Comparison of ENCODE assay signal across 8 cellular contexts in genomic region chr12:111405149-111405855, GRCh38. TPM values are rescaled to one million over a fixed set of nuclear protein-coding genes. Genes with fewer than 3 reads are reported as not detected.
DNase-seq lines count a peak whose midpoint lies in the region; ATAC-seq and TF ChIP-seq lines count a peak whose summit lies in the region.

No MANE protein-coding gene starts in this region.

- POLR2A ChIA-PET in CD4-positive, alpha-beta memory T cell (lab: Charles Lee; ENCODE audit: partially characterized antibody), result interaction anchor here (15.0 to 22.3 kb wide), 2 partner anchors 20 to 41 kb away, joined by 258 to 683 read pairs; no protein-coding TSS in a partner anchor

- no peaks in the 10 kb centered on the region for H3K36me3 ChIP-seq in CD4-positive, alpha-beta memory T cell (ENCODE audit: insufficient read depth, low read length)
- no peaks in the 10 kb centered on the region for H3K36me3 ChIP-seq in right lobe of liver

- DNase-seq in CD4-positive, alpha-beta memory T cell, result peak; percentile 97 to 98 (median 98)
- DNase-seq in NCI-H748 treated with DMSO at 0.1 percent for 48 hours (lab: John Stamatoyannopoulos, UW) (peak; percentile 91), dermis blood vessel endothelial cell (peak; percentile 99), right lobe of liver (peak; percentile 98)
- DNase-seq in activated CD4-positive, alpha-beta T cell treated with anti-CD3 and anti-CD28 coated beads, Interleukin-2, amount 50 U/mL, for 4 hours, result peak; percentile 99
- peak; percentile 99 to 100 for DNase-seq in stimulated activated CD4-positive, alpha-beta T cell treated with anti-CD3 and anti-CD28 coated beads, Interleukin-4, amount 100 ng/mL, for 4 hours

- H3K27ac ChIP-seq in CD4-positive, alpha-beta memory T cell (ENCODE audit: low read depth, low read length), result peak overlapping the region; percentile 97
- H3K27ac ChIP-seq in right lobe of liver, result peak overlapping the region; percentile 53 to 95 (median 85)

- 2% methylated on average over 11 of the region's 59 CpGs for WGBS in right lobe of liver (ENCODE audit: insufficient coverage, low coverage, low lambda C conversion rate, missing lambda C conversion rate)

- H3K27me3 ChIP-seq in CD4-positive, alpha-beta memory T cell (ENCODE audit: insufficient read depth, low read length), result no peaks in the 10 kb centered on the region
- no peaks in the 10 kb centered on the region for H3K27me3 ChIP-seq in right lobe of liver

- intact Hi-C loops in CD4-positive, alpha-beta memory T cell (cut with micrococcal nuclease), result loop anchor here (1.0 to 2.0 kb wide), 4 partner anchors 25 to 193 kb away; partner anchors contain the start of gene ATXN2
- intact Hi-C loops in right lobe of liver (cut with DNase I), result no loop called here

- peaks cover 0 to 2% (median 0%) of the 10 kb centered on the region in 8 donors for H3K9me3 Mint-ChIP-seq in CD4-positive, alpha-beta memory T cell

- peak overlapping the region; percentile 86 to 95 (median 90) for H3K4me3 Mint-ChIP-seq in CD4-positive, alpha-beta memory T cell

- peaks cover 35 to 74% (median 52%) of the 10 kb centered on the region in 4 donors for H3K4me1 Mint-ChIP-seq in CD4-positive, alpha-beta memory T cell

- no peaks in the 10 kb centered on the region for H3K27me3 Mint-ChIP-seq in CD4-positive, alpha-beta memory T cell

- peaks cover 0 to 8% of the 10 kb centered on the region in 2 donors for H3K36me3 Mint-ChIP-seq in CD4-positive, alpha-beta memory T cell

- peak overlapping the region; percentile 92 to 98 (median 95) for H3K27ac Mint-ChIP-seq in CD4-positive, alpha-beta memory T cell

- peak; percentile 8 for TF ChIP-seq POLR2A in right lobe of liver (IDR thresholded peaks at IDR 0.05)

- peaks cover 61% of the 10 kb centered on the region for H3K4me1 ChIP-seq in CD4-positive, alpha-beta memory T cell (ENCODE audit: insufficient read depth, low read length)
- H3K4me1 ChIP-seq in right lobe of liver, result peaks cover 0 to 49% (median 4%) of the 10 kb centered on the region in 4 donors

- ATAC-seq in GM19438 (IDR thresholded peaks at IDR 0.05; ENCODE audit: low read depth, unreplicated experiment) (peak; percentile 48), HG03565 (IDR thresholded peaks at IDR 0.05; ENCODE audit: unreplicated experiment) (peak; percentile 52), right lobe of liver (peak; percentile 81 to 90 (median 88))

- peak; percentile 66 to 82 (median 72) for TF ChIP-seq CTCF in right lobe of liver (IDR thresholded peaks at IDR 0.05)

- CTCF ChIA-PET in CD4-positive, alpha-beta memory T cell (lab: Charles Lee; ENCODE audit: partially characterized antibody), result interaction anchor here (1.0 to 23.0 kb wide), 12 partner anchors 8 to 125 kb away, joined by 3 to 1282 read pairs (median 8); no protein-coding TSS in a partner anchor

- H3K4me3 ChIP-seq in CD4-positive, alpha-beta memory T cell (ENCODE audit: low read length in 2 of 2), result peak overlapping the region; percentile 29 to 90
- peak overlapping the region; percentile 71 to 89 (median 80) for H3K4me3 ChIP-seq in right lobe of liver

- H3K9me3 ChIP-seq in CD4-positive, alpha-beta memory T cell (ENCODE audit: control insufficient read depth in 1 of 2, low read length in 2 of 2), result no peaks in the 10 kb centered on the region
- H3K9me3 ChIP-seq in right lobe of liver, result no peaks in the 10 kb centered on the region

RNA-seq across cellular contexts. Expression of gene SH2B3, which starts 0.4 kb away (rescaled TPM):
- total RNA-seq in CD4-positive, alpha-beta memory T cell, result 10 to 100 TPM; 25.3 to 28.2 TPM
- polyA plus RNA-seq in CD4-positive, alpha-beta memory T cell, result 10 to 100 TPM in 1 of 2 donors, 1 to 10 TPM in 1; 4.2 to 14.2 TPM
- total RNA-seq in dermis blood vessel endothelial cell, result 93.6 and 111 TPM in 2 replicates
- 10 to 100 TPM in 5 of 6 experiments, 1 to 10 TPM in 1; 6.7 to 43.5 (median 17.0) TPM for total RNA-seq in right lobe of liver

RNA-seq across cellular contexts. Expression of gene PHETA1, which starts 36.4 kb away (rescaled TPM):
- 1 to 10 TPM; 4.7 to 6.4 TPM for total RNA-seq in CD4-positive, alpha-beta memory T cell
- 1 to 10 TPM in 1 of 2 donors, under 1 TPM in 1; 0.24 to 1.4 TPM for polyA plus RNA-seq in CD4-positive, alpha-beta memory T cell
- total RNA-seq in dermis blood vessel endothelial cell (8.5 and 9.7 TPM in 2 replicates), right lobe of liver (10 to 100 TPM in 1 of 6 experiments, 1 to 10 TPM in 5; 4.2 to 14.8 (median 7.0) TPM)

Comparison
In these comparisons a context has a peak if more than half of its experiments do, and no peak if none do; other contexts are left out.
1. Peak in every context shown above with its lines: DNase-seq, ATAC-seq, H3K4me3 ChIP-seq and H3K27ac ChIP-seq.